Comparison of ENCODE assay signal across 8 cellular contexts in the genomic region with DNA sequence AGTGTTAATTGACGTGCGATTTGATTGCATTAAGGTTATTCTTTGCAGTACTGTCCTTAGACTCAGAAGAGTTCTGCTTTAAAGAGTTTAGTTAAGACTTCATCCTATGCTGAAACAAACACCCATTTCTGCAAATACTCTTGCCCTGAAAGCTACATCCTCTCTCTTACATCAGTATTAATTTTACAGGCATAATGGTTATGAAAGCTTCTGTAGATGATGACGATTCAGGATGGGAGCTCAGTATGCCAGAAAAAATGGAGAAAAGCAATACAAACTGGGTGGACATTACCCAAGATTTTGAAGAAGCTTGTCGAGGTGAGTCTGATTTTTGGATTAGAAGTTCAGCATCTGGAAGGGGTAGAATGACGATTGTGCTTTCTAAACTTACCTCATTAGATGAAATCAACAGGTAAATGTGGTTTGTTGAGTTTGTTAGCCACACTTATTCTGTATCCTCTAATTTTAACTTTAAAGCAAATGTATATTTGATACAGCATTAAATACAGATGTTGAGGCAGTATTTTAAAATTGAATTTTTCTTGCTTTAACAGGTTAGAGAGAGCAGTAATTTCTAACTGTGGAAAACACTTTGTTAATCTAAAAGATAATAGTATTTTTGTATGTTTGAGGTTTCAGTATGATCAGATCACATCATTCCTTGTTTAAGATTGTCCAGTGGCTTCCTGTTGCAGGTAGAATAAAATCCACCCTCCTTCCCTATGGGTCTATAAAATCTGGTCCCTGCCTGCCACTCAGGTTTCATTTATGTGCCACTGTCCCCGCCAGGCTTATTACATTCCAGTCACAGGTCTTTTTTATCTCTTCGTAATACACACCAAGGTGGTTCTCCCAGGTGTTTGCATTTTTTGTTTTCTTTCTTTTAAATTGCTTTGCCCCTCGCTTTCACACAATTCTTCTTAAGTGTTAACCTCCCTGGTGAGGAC. TPM values are rescaled to one million over a fixed set of nuclear protein-coding genes. Genes with fewer than 3 reads are reported as not detected.
DNase-seq lines count a peak whose midpoint lies in the region; ATAC-seq and TF ChIP-seq lines count a peak whose summit lies in the region.

No MANE protein-coding gene starts in this region.

- peak overlapping the region; percentile 57 for H2AFZ ChIP-seq in ACC112 (ENCODE audit: low read length, unreplicated experiment)

- H3K9me3 ChIP-seq in mesodermal cell (ENCODE audit: control insufficient read depth, low read length), result no peaks in the 10 kb centered on the region

- H3K27ac ChIP-seq in ACC112 (ENCODE audit: low read depth, low read length), result peak overlapping the region; percentile 55; the same call in 1 of the 2 replicates
- H3K27ac ChIP-seq in mesodermal cell (ENCODE audit: low read depth, low read length, severe bottlenecking), result peak overlapping the region; percentile 87

- BruUV-seq in MCF 10A (replicated peaks; lab: Mats Ljungman, UMichigan), result no TSS peak

- H3K36me3 ChIP-seq in ACC112 (ENCODE audit: insufficient read depth, low read length), result peaks cover 30% of the 10 kb centered on the region
- peaks cover 48% of the 10 kb centered on the region for H3K36me3 ChIP-seq in mesodermal cell (ENCODE audit: control insufficient read depth, insufficient read depth, low read length)

- WGBS in mesodermal cell (ENCODE audit: insufficient coverage in 2 of 2), 2 experiments, result 72 to 80% methylated on average over 2 to 5 of the region's 8 CpGs

- H3K4me1 Mint-ChIP-seq in HFFc6 (ENCODE audit: low read depth) (peaks cover 12% of the 10 kb centered on the region), MCF 10A (ENCODE audit: insufficient read depth, unreplicated experiment) (peaks cover 10% of the 10 kb centered on the region)

- H3K4me3 ChIP-seq in ACC112 (ENCODE audit: low read depth, low read length) (peak overlapping the region; percentile 97), mesodermal cell (ENCODE audit: extremely low read depth, insufficient read depth, low read length, poor library complexity, severe bottlenecking) (peak overlapping the region; percentile 95)

- H3K27ac Mint-ChIP-seq in HFFc6, result peak overlapping the region; percentile 83
- H3K27ac Mint-ChIP-seq in MCF 10A (ENCODE audit: low read depth, unreplicated experiment), result peak overlapping the region; percentile 98

- no peak for ATAC-seq in HG03108 (IDR thresholded peaks at IDR 0.05; ENCODE audit: unreplicated experiment)
- no peak for ATAC-seq in left lobe of liver
- no peak for ATAC-seq in GM18511 (IDR thresholded peaks at IDR 0.05; ENCODE audit: unreplicated experiment)

- H3K4me1 ChIP-seq in ACC112 (ENCODE audit: control insufficient read depth, insufficient read depth, low read length, unreplicated experiment) (peaks cover 19% of the 10 kb centered on the region), mesodermal cell (ENCODE audit: control insufficient read depth, insufficient read depth, low read length, poor library complexity, severe bottlenecking) (peaks cover 5% of the 10 kb centered on the region)

- H3K4me3 Mint-ChIP-seq in HFFc6 (no peak overlapping the region), MCF 10A (ENCODE audit: unreplicated experiment) (no peak overlapping the region)

- H3K36me3 Mint-ChIP-seq in HFFc6 (ENCODE audit: low read depth) (peaks cover 15% of the 10 kb centered on the region), MCF 10A (ENCODE audit: insufficient read depth, unreplicated experiment) (peaks cover 23% of the 10 kb centered on the region)

- no peaks in the 10 kb centered on the region for H3K27me3 ChIP-seq in ACC112 (ENCODE audit: insufficient read depth, low read length)

- no peak for DNase-seq in HFFc6
- no peak for DNase-seq in MCF 10A (ENCODE audit: unreplicated experiment)
- DNase-seq in left lobe of liver (ENCODE audit: low spot score), result no peak
- no peak for DNase-seq in iPS-NIHi11 (ENCODE audit: low spot score)

- CTCF ChIA-PET in MCF 10A (lab: Yijun Ruan, JAX), result no interaction called here

- H3K9me3 Mint-ChIP-seq in HFFc6, result peaks cover 4% of the 10 kb centered on the region; the same call in 1 of the 2 replicates
- no peaks in the 10 kb centered on the region for H3K9me3 Mint-ChIP-seq in MCF 10A (ENCODE audit: unreplicated experiment)

- POLR2A ChIA-PET in MCF 10A (lab: Yijun Ruan, JAX), result interaction anchor here (0.6 to 1.3 kb wide), 11 partner anchors 10 to 566 kb away, joined by 3 to 5 read pairs (median 3); no protein-coding TSS in a partner anchor

- H3K27me3 Mint-ChIP-seq in HFFc6 (ENCODE audit: insufficient read depth) (no peaks in the 10 kb centered on the region; the same call in 1 of the 2 replicates), MCF 10A (ENCODE audit: insufficient read depth, unreplicated experiment) (no peaks in the 10 kb centered on the region)

- H3K79me2 ChIP-seq in ACC112 (ENCODE audit: control insufficient read depth, insufficient read depth, low read length, unreplicated experiment), result peaks cover 59% of the 10 kb centered on the region

- intact Hi-C loops in MCF 10A (cut with micrococcal nuclease), result no loop called here

- no peak for TF ChIP-seq CTCF in HFFc6 (IDR thresholded peaks at IDR 0.05)
- no peak for TF ChIP-seq CTCF in MCF 10A (IDR thresholded peaks at IDR 0.05; ENCODE audit: unreplicated experiment)

RNA-seq across cellular contexts. Expression of a gene that starts 1.3 kb away (rescaled TPM):
- total RNA-seq in HFFc6 (2021; fragmentation: NEBNext Ultra II Directional; extraction: Animal tissue kit (Norgen Biotek cat#: 25700)), result 10 to 100 TPM; 20.1 to 22.8 (median 21.7) TPM
- total RNA-seq in MCF 10A (2022) (36.2 and 37.6 TPM in 2 replicates), left lobe of liver (7.9 TPM)
- polyA plus RNA-seq in mesodermal cell (2013, experiment 1 of 2), result 25.3 TPM
- 27.2 TPM for polyA plus RNA-seq in mesodermal cell (2013, experiment 2 of 2)
